20 cellular contexts compared by ENCODE assay signal in the genomic region with DNA sequence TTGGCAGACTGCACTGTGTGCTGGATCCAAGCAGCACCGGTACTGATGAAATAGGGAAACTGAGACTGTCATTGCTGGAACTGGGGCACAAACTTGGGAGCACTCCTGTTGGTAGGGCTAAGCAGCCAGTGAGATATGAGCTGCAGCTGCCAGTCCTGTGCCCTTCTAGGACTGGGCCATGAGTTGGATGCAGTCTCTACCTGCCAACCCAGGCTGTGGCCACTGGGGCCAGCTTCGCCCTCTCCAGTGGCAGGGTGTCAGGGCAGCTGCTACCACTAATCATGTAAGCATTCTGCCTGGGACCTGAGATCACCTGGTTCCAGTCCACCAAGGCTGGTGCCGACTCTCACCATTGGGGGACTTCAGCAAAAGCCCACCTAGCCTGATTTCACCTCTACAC.
A peak's percentile ranks its signal among the peaks of the same experiment; 100 is the strongest.
DNase-seq lines count a peak whose midpoint lies in the region; ATAC-seq and TF ChIP-seq lines count a peak whose summit lies in the region.
"Had no signal": no experiment of that assay in that cellular context is flagged by ENCODE, and none has a peak within 500 bp of the region (broad histone marks: within the 10 kb centered on the region; RNA-seq: fewer than 3 reads in every experiment).

No MANE protein-coding gene starts in this region.

- CTCF ChIA-PET in Caco-2 (lab: Charles Lee) (no interaction called here), Panc1 (lab: Charles Lee) (no interaction called here), OCI-LY7 (lab: Charles Lee; ENCODE audit: unreplicated experiment) (no interaction called here)

- H3K27me3 ChIP-seq in Caco-2 (replicated peaks; ENCODE audit: control insufficient read depth, insufficient read depth, low read length) (no peaks in the 10 kb centered on the region), Panc1 (ENCODE audit: control insufficient read depth, insufficient read depth, low read length) (no peaks in the 10 kb centered on the region), trophoblast cell (ENCODE audit: insufficient read depth, low read length) (no peaks in the 10 kb centered on the region)

- H3K9me3 ChIP-seq in Caco-2 (no peaks in the 10 kb centered on the region), Panc1 (ENCODE audit: control insufficient read depth, insufficient read depth, low read depth, low read length) (no peaks in the 10 kb centered on the region; the same call in 1 of the 2 replicates), trophoblast cell (ENCODE audit: insufficient read depth, low read depth, low read length) (peaks cover 19% of the 10 kb centered on the region), OCI-LY7 (ENCODE audit: low read length) (peaks cover 11% of the 10 kb centered on the region; the same call in 1 of the 2 replicates)
- H3K9me3 ChIP-seq: HAP-1 had no signal

- H3K14ac ChIP-seq in trophoblast cell (ENCODE audit: low read length): no peak overlapping the region

- H3K4me3 ChIP-seq in Caco-2 (ENCODE audit: low read depth, low read length) (no peak overlapping the region), Panc1 (ENCODE audit: low read depth in 2 of 2, low read length in 2 of 2) (no peak overlapping the region), trophoblast cell (ENCODE audit: low read depth, low read length) (no peak overlapping the region), OCI-LY7 (ENCODE audit: low read depth, low read length, poor library complexity, severe bottlenecking) (no peak overlapping the region)
- H3K4me3 ChIP-seq: A549, GM23248, HAP-1 had no signal

- DNase-seq in Caco-2: no peak
- DNase-seq in Panc1 (ENCODE audit: low read depth, low spot score): no peak
- no peak for DNase-seq in left lobe of liver (ENCODE audit: low spot score)
- DNase-seq in trophoblast cell: no peak
- DNase-seq in globus pallidus (ENCODE audit: low spot score): no peak
- no peak for DNase-seq in OCI-LY7 (ENCODE audit: low spot score)
- no peak for DNase-seq in DMS 273 (lab: John Stamatoyannopoulos, UW; ENCODE audit: unreplicated experiment)
- DNase-seq: 8988T; ACHN; AML-193; C1 segment of cervical spinal cord; CD4-positive, CD25-positive, alpha-beta regulatory T cell; CD8-positive, alpha-beta T cell; DMS153; DND-41; GM23248; HFFc6 had no signal

- peak overlapping the region; percentile 18 for H3K9ac ChIP-seq in trophoblast cell (ENCODE audit: low read length)
- H3K9ac ChIP-seq: GM23248 had no signal

- peak overlapping the region; percentile 42 for H3K4ac ChIP-seq in trophoblast cell (ENCODE audit: low read depth, low read length)

- TF ChIP-seq CTCF in Caco-2 (IDR thresholded peaks at IDR 0.05; ENCODE audit: insufficient read depth in 1 of 2, low read depth in 1 of 2, low read length in 1 of 2, severe bottlenecking in 1 of 2, unreplicated experiment in 1 of 2) (no peak), Panc1 (IDR thresholded peaks at IDR 0.05) (no peak), OCI-LY7 (conservative IDR thresholded peaks at IDR 0.05; ENCODE audit: low read length) (no peak)

- H3K27ac Mint-ChIP-seq in Caco-2 (ENCODE audit: unreplicated experiment): peak overlapping the region; percentile 56
- H3K27ac Mint-ChIP-seq: CD4-positive, CD25-positive, alpha-beta regulatory T cell; CD8-positive, alpha-beta T cell; HFFc6 had no signal

- peak overlapping the region; percentile 46 for H3K18ac ChIP-seq in trophoblast cell (ENCODE audit: low read length)

- no peaks in the 10 kb centered on the region for H3K79me2 ChIP-seq in trophoblast cell (ENCODE audit: control insufficient read depth, insufficient read depth, low read length, poor library complexity)
- H3K79me2 ChIP-seq in OCI-LY7 (ENCODE audit: insufficient read depth, low read depth, low read length): no peaks in the 10 kb centered on the region

- H3K4me1 Mint-ChIP-seq in Caco-2 (ENCODE audit: low read depth, unreplicated experiment): peaks cover 8% of the 10 kb centered on the region
- H3K4me1 Mint-ChIP-seq: CD4-positive, CD25-positive, alpha-beta regulatory T cell had no signal

- no peak overlapping the region for H2BK120ac ChIP-seq in trophoblast cell (ENCODE audit: insufficient read depth, low read length, poor library complexity)

- no peak overlapping the region for H2AK5ac ChIP-seq in trophoblast cell (ENCODE audit: low read length)

- no peak overlapping the region for H2AFZ ChIP-seq in trophoblast cell (ENCODE audit: insufficient read depth, low read length, poor library complexity)
- no peak overlapping the region for H2AFZ ChIP-seq in OCI-LY7 (ENCODE audit: low read length)
- H2AFZ ChIP-seq: GM23248 had no signal

- no peak overlapping the region for H3K4me3 Mint-ChIP-seq in Caco-2 (ENCODE audit: unreplicated experiment)
- H3K4me3 Mint-ChIP-seq: CD4-positive, CD25-positive, alpha-beta regulatory T cell; CD8-positive, alpha-beta T cell; HFFc6 had no signal

- H3K27ac ChIP-seq in Panc1 (ENCODE audit: low read length) (no peak overlapping the region), trophoblast cell (ENCODE audit: low read depth, low read length) (no peak overlapping the region), OCI-LY7 (ENCODE audit: low read depth, low read length, poor library complexity, severe bottlenecking) (no peak overlapping the region)
- H3K27ac ChIP-seq: A549, GM23248 had no signal

- peaks cover 13% of the 10 kb centered on the region for H3K9me3 Mint-ChIP-seq in Caco-2 (ENCODE audit: unreplicated experiment)

- no peaks in the 10 kb centered on the region for H3K79me1 ChIP-seq in trophoblast cell (ENCODE audit: low read length)

- BruUV-seq in Caco-2 (replicated peaks; lab: Mats Ljungman, UMichigan) (no TSS peak), Panc1 (replicated peaks; lab: Mats Ljungman, UMichigan) (no TSS peak), OCI-LY7 (replicated peaks; lab: Mats Ljungman, UMichigan) (no TSS peak)

- H4K91ac ChIP-seq in trophoblast cell (ENCODE audit: low read depth, low read length): no peak overlapping the region

- no peaks in the 10 kb centered on the region for H3K9me2 ChIP-seq in OCI-LY7 (ENCODE audit: insufficient read depth, low read length)

- H3K23ac ChIP-seq in trophoblast cell (ENCODE audit: low read length): no peak overlapping the region

- H3K36me3 ChIP-seq in Caco-2 (ENCODE audit: control insufficient read depth, insufficient read depth, low read length): peaks cover 3% of the 10 kb centered on the region
- H3K36me3 ChIP-seq in Panc1 (ENCODE audit: control insufficient read depth, insufficient read depth, low read length): 0 out of 2 replicates have a peak, but pooled peaks cover 4% of the 10 kb centered on the region
- peaks cover 41 to 52% of the 10 kb centered on the region in 2 experiments for H3K36me3 ChIP-seq in trophoblast cell (ENCODE audit: control insufficient read depth in 1 of 2, insufficient read depth in 2 of 2, low read length in 2 of 2)
- H3K36me3 ChIP-seq in OCI-LY7 (ENCODE audit: insufficient read depth, low read length): peaks cover 76% of the 10 kb centered on the region

- H3K27me3 Mint-ChIP-seq in Caco-2 (ENCODE audit: insufficient read depth, unreplicated experiment): no peaks in the 10 kb centered on the region
- H3K27me3 Mint-ChIP-seq: CD4-positive, CD25-positive, alpha-beta regulatory T cell had no signal

- no peak overlapping the region for H4K12ac ChIP-seq in trophoblast cell (ENCODE audit: low read depth, low read length)

- peaks cover 20% of the 10 kb centered on the region for H3K4me1 ChIP-seq in Caco-2
- H3K4me1 ChIP-seq in Panc1 (ENCODE audit: control insufficient read depth, insufficient read depth, low read length): no peaks in the 10 kb centered on the region
- no peaks in the 10 kb centered on the region for H3K4me1 ChIP-seq in trophoblast cell (ENCODE audit: control insufficient read depth in 1 of 2, insufficient read depth in 2 of 2, low read length in 2 of 2)
- peaks cover 4% of the 10 kb centered on the region for H3K4me1 ChIP-seq in OCI-LY7 (ENCODE audit: insufficient read depth, low read length, poor library complexity, severe bottlenecking)
- H3K4me1 ChIP-seq: HAP-1 had no signal

- H2BK12ac ChIP-seq in trophoblast cell (ENCODE audit: low read length): no peak overlapping the region

- in situ Hi-C loops in Panc1 (cut with HindIII; ENCODE audit: low pct_unique_long_range_greater_than_20kb, low sequenced_read_pairs): no loop called here

- POLR2A ChIA-PET in Caco-2 (lab: Charles Lee) (no interaction called here), Panc1 (lab: Charles Lee) (no interaction called here), OCI-LY7 (lab: Charles Lee) (no interaction called here)

- intact Hi-C loops in Caco-2 (cut with micrococcal nuclease; ENCODE audit: unreplicated experiment): no loop called here
- intact Hi-C loops in Panc1 (cut with micrococcal nuclease; ENCODE audit: unreplicated experiment): no loop called here
- intact Hi-C loops in OCI-LY7 (cut with micrococcal nuclease; ENCODE audit: unreplicated experiment): no loop called here

- ATAC-seq in Panc1 (peak; percentile 38; the same call in 1 of the 2 replicates), left lobe of liver (peak; percentile 15), HG02840 (IDR thresholded peaks at IDR 0.05; ENCODE audit: low FRiP score, unreplicated experiment) (no peak)
- ATAC-seq: CD8-positive, alpha-beta T cell had no signal

- no peak overlapping the region for H4K8ac ChIP-seq in trophoblast cell (ENCODE audit: low read depth, low read length)

- no peaks in the 10 kb centered on the region for H4K20me1 ChIP-seq in OCI-LY7 (ENCODE audit: insufficient read depth, low read length)

- no peak overlapping the region for H2BK5ac ChIP-seq in trophoblast cell (ENCODE audit: low read depth, low read length, poor library complexity)

- no peak overlapping the region for H3K4me2 ChIP-seq in trophoblast cell (ENCODE audit: low read length)
- H3K4me2 ChIP-seq in OCI-LY7 (ENCODE audit: low read length): no peak overlapping the region
- H3K4me2 ChIP-seq: A549 had no signal

- no CpG with 5 or more reads among the region's 3 CpGs for WGBS in trophoblast cell (ENCODE audit: extremely low coverage, insufficient coverage, insufficient read length)

- peaks cover 89% of the 10 kb centered on the region for H3K36me3 Mint-ChIP-seq in Caco-2 (ENCODE audit: insufficient read depth, unreplicated experiment)
- H3K36me3 Mint-ChIP-seq: CD4-positive, CD25-positive, alpha-beta regulatory T cell; CD8-positive, alpha-beta T cell had no signal
